Comparison of ENCODE assay signal across 23 cellular contexts in the genomic region with DNA sequence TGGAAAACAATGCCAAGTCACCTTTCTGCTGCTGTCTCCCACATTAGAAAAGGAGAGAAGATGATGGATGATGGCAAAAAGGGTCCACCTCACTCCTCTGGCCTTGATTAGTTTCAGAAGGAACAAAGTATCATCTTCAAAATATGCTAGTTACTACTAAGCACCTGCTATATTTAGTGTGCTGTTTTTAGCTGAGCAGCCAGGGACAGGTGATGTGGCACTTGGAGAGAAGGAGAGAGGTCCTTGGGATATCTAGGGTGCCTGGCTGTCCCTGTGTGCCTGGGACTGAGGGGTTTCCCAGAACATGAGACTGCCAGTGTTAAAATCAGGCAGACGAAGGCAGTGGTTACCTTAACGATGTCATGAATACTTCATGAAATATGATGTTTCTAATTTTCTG.
DNase-seq lines count a peak whose midpoint lies in the region; FAIRE-seq and TF ChIP-seq lines count a peak whose summit lies in the region.
"Had no signal": no experiment of that assay in that cellular context is flagged by ENCODE, and none has a peak within 500 bp of the region (broad histone marks: within the 10 kb centered on the region; RNA-seq: fewer than 3 reads in every experiment).

No MANE protein-coding gene starts in this region.

- no peak overlapping the region for H3K4me3 ChIP-seq in cardiac muscle cell
- H3K4me3 ChIP-seq in PC-9, result no peak overlapping the region
- no peak overlapping the region for H3K4me3 ChIP-seq in kidney (ENCODE audit: low read length in 2 of 2)
- H3K4me3 ChIP-seq: A549; BLaER1 treated with 17β-estradiol and CSF1 and Interleukin-3, amounts not matched to agents 10 nM and 100 nM; GM23248 had no signal

- H3K4me2 ChIP-seq in PC-9, result peak overlapping the region; percentile 58
- H3K4me2 ChIP-seq: A549; BLaER1 treated with 17β-estradiol and CSF1 and Interleukin-3, amounts not matched to agents 10 nM and 100 nM had no signal

- no peak overlapping the region for H2AFZ ChIP-seq in PC-9
- H2AFZ ChIP-seq: GM23248 had no signal

- POLR2A ChIA-PET in PC-9 (lab: Charles Lee; ENCODE audit: unreplicated experiment), result no interaction called here

- intact Hi-C loops in cardiac septum (cut with DNase I) (no loop called here), PC-9 (cut with micrococcal nuclease; ENCODE audit: unreplicated experiment) (loop anchor here (1.0 to 5.0 kb wide), 3 partner anchors 166 to 317 kb away; no protein-coding TSS in a partner anchor), kidney (cut with DNase I) (no loop called here)

- H3K36me3 ChIP-seq in cardiac muscle cell (no peaks in the 10 kb centered on the region), PC-9 (ENCODE audit: low read depth) (no peaks in the 10 kb centered on the region), kidney (ENCODE audit: control insufficient read depth in 1 of 2, insufficient read depth in 2 of 2, low read length in 2 of 2) (no peaks in the 10 kb centered on the region)
- H3K36me3 ChIP-seq: BE2C; BLaER1 treated with 17β-estradiol and CSF1 and Interleukin-3, amounts not matched to agents 10 nM and 100 nM had no signal

- H3F3A ChIP-seq in PC-9 (ENCODE audit: insufficient read depth, low read depth), result peaks cover 26% of the 10 kb centered on the region

- DNase-seq in cardiac muscle cell (ENCODE audit: low read depth in 1 of 2, low spot score in 1 of 2) (no peak), cardiac septum (ENCODE audit: low spot score) (no peak), PC-9 (no peak), myocyte (ENCODE audit: low read depth) (peak; percentile 18), SK-N-DZ (ENCODE audit: low spot score) (no peak), kidney (no peak), GM12891 (ENCODE audit: insufficient read length, low spot score) (no peak)
- DNase-seq: 8988T; ACHN; AML-193; BE2C; CD4-positive, alpha-beta memory T cell; COR-L47; DMS79 treated with DMSO at 0.1 percent for 48 hours; GF-D8; GM23248; HCEC 1CT had no signal

- BruUV-seq in PC-9 (replicated peaks; lab: Mats Ljungman, UMichigan), result no TSS peak

- no peaks in the 10 kb centered on the region for H3K79me2 ChIP-seq in PC-9 (ENCODE audit: low read depth)

- FAIRE-seq in kidney (lab: Jason Lieb, UNC), result no peak
- FAIRE-seq in GM12891 (lab: Jason Lieb, UNC), result no peak
- FAIRE-seq: A549, GM12892, GM19239, H1 had no signal

- CTCF ChIA-PET in PC-9 (lab: Charles Lee), result interaction anchor here (0.6 kb wide), 1 partner anchor 297 kb away, joined by 8 read pairs; no protein-coding TSS in a partner anchor

- no peak for TF ChIP-seq CTCF in cardiac muscle cell (IDR thresholded peaks at IDR 0.05; ENCODE audit: low read depth, low read length)
- no peak for TF ChIP-seq CTCF in C4-2B (conservative IDR thresholded peaks at IDR 0.05)
- TF ChIP-seq CTCF in PC-9 (conservative IDR thresholded peaks at IDR 0.05), result no peak
- TF ChIP-seq CTCF in kidney (IDR thresholded peaks at IDR 0.05; ENCODE audit: borderline replicate concordance, extremely low read depth, insufficient read depth), result no peak

- H3K4me1 ChIP-seq in cardiac muscle cell (ENCODE audit: low read depth) (peaks cover 32% of the 10 kb centered on the region), PC-9 (replicated peaks; ENCODE audit: insufficient read depth) (peaks cover 66% of the 10 kb centered on the region), kidney (ENCODE audit: control insufficient read depth in 1 of 2, insufficient read depth in 1 of 2, low read depth in 1 of 2, low read length in 2 of 2) (no peaks in the 10 kb centered on the region)
- H3K4me1 ChIP-seq: BE2C; BLaER1 treated with 17β-estradiol and CSF1 and Interleukin-3, amounts not matched to agents 10 nM and 100 nM had no signal

- H3K9me2 ChIP-seq in PC-9 (ENCODE audit: insufficient read depth), result no peaks in the 10 kb centered on the region

- H3K27ac ChIP-seq in cardiac muscle cell, result peak overlapping the region; percentile 20
- H3K27ac ChIP-seq in C4-2B, result peak overlapping the region; percentile 9; the same call in 1 of the 2 replicates
- peak overlapping the region; percentile 57 for H3K27ac ChIP-seq in PC-9
- H3K27ac ChIP-seq in kidney (ENCODE audit: low read depth in 2 of 2, low read length in 2 of 2), result no peak overlapping the region
- H3K27ac ChIP-seq: A549; BLaER1 treated with 17β-estradiol and CSF1 and Interleukin-3, amounts not matched to agents 10 nM and 100 nM; GM23248 had no signal

- TF ChIP-seq POLR2A in GM12891 (IDR thresholded peaks at IDR 0.05; ENCODE audit: low read depth, low read length), result no peak

- H3K9ac ChIP-seq in kidney (ENCODE audit: low read length in 2 of 2), result no peak overlapping the region
- H3K9ac ChIP-seq: BLaER1 treated with 17β-estradiol and CSF1 and Interleukin-3, amounts not matched to agents 10 nM and 100 nM; GM23248 had no signal

- H4K20me1 ChIP-seq in PC-9 (ENCODE audit: insufficient read depth), result no peaks in the 10 kb centered on the region
- H4K20me1 ChIP-seq: BLaER1 treated with 17β-estradiol and CSF1 and Interleukin-3, amounts not matched to agents 10 nM and 100 nM had no signal

- H3K27me3 ChIP-seq in cardiac muscle cell (no peaks in the 10 kb centered on the region), PC-9 (ENCODE audit: insufficient read depth, low read depth) (no peaks in the 10 kb centered on the region)
- H3K27me3 ChIP-seq: BE2C; BLaER1 treated with 17β-estradiol and CSF1 and Interleukin-3, amounts not matched to agents 10 nM and 100 nM had no signal

- H3K9me3 ChIP-seq in cardiac muscle cell (ENCODE audit: low read depth) (no peaks in the 10 kb centered on the region), PC-9 (ENCODE audit: insufficient read depth, low read depth) (no peaks in the 10 kb centered on the region), kidney (ENCODE audit: control insufficient read depth in 1 of 2, low read length in 2 of 2) (no peaks in the 10 kb centered on the region)
- H3K9me3 ChIP-seq: A549; BE2C; BLaER1 treated with 17β-estradiol and CSF1 and Interleukin-3, amounts not matched to agents 10 nM and 100 nM had no signal

TF ChIP-seq in GM12891, 5 proteins besides CTCF, POLR2A, EP300 and RAD21:
- TF ChIP-seq POU2F2 (IDR thresholded peaks at IDR 0.05; ENCODE audit: low read depth, low read length), result no peak
- TF ChIP-seq SPI1 (IDR thresholded peaks at IDR 0.05; ENCODE audit: low read depth, low read length), result no peak
- no peak for TF ChIP-seq PAX5 (IDR thresholded peaks at IDR 0.05; ENCODE audit: insufficient read depth, low read length, severe bottlenecking)
- no peak for TF ChIP-seq POLR2AphosphoS5 (IDR thresholded peaks at IDR 0.05; ENCODE audit: low read depth, low read length)
- TF ChIP-seq TAF1 (IDR thresholded peaks at IDR 0.05; ENCODE audit: low read depth, low read length), result no peak
TF ChIP-seq in GM12891: peak in this region for 0.

Comparison
In these comparisons a context has a peak if more than half of its experiments do, and no peak if none do; other contexts are left out.
1. H3K27ac ChIP-seq: peak in cardiac muscle cell (single experiment), C4-2B (single experiment) and PC-9 (single experiment); none in kidney (0 of 2).